In the genomic region with DNA sequence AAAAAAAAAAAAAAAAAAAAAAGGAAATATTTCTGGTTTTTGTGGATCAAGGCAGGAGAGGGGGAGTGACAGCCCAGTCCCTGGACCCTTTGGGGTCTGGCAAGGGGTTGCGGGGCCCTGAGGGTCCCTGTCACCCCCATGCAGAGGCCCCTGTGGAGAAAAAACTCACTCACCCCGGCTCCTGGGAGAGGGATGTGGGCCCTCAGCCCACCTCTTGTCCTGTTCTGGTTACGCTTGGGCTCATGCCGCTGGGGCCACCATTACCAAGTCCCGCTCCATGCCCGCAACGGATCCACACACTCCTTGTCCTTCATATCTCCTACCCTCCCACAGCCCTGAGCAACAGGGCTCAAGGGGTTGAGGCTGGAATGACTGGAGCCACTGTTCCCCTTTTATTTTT, we compare ENCODE assay signal across 2 cellular contexts.
TF ChIP-seq lines count a peak whose summit lies in the region.

No MANE protein-coding gene starts in this region.

TF ChIP-seq in HCT116, 20 proteins besides CTCF, POLR2A, EP300 and RAD21:
- no peak for TF ChIP-seq EZH2 (IDR thresholded peaks at IDR 0.05)
- no peak for TF ChIP-seq EGR1 (IDR thresholded peaks at IDR 0.05; ENCODE audit: low read depth)
- no peak for TF ChIP-seq YY1 (IDR thresholded peaks at IDR 0.05; ENCODE audit: extremely low read depth, insufficient replicate concordance, low read depth, low read length)
- TF ChIP-seq SP1 (IDR thresholded peaks at IDR 0.05; ENCODE audit: low read depth), result no peak
- no peak for TF ChIP-seq SIN3A (IDR thresholded peaks at IDR 0.05; ENCODE audit: low read depth)
- TF ChIP-seq, protein P1, sequence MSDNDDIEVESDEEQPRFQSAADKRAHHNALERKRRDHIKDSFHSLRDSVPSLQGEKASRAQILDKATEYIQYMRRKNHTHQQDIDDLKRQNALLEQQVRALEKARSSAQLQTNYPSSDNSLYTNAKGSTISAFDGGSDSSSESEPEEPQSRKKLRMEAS (IDR thresholded peaks at IDR 0.05), result no peak
- TF ChIP-seq ZNF274 (IDR thresholded peaks at IDR 0.05; ENCODE audit: low read depth, low read length), result no peak
- TF ChIP-seq POLR2AphosphoS5 (IDR thresholded peaks at IDR 0.05; ENCODE audit: low read depth, low read length), result no peak
- no peak for TF ChIP-seq TCF7L2 (IDR thresholded peaks at IDR 0.05; ENCODE audit: borderline replicate concordance, extremely low read depth, insufficient read depth, insufficient read length)
- TF ChIP-seq ZFX (IDR thresholded peaks at IDR 0.05), result no peak
- TF ChIP-seq, protein P2, sequence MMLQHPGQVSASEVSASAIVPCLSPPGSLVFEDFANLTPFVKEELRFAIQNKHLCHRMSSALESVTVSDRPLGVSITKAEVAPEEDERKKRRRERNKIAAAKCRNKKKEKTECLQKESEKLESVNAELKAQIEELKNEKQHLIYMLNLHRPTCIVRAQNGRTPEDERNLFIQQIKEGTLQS (IDR thresholded peaks at IDR 0.05), result no peak
- TF ChIP-seq FOSL1 (IDR thresholded peaks at IDR 0.05; ENCODE audit: low read depth), result no peak
- no peak for TF ChIP-seq CEBPB (IDR thresholded peaks at IDR 0.05; ENCODE audit: low read depth)
- TF ChIP-seq JUND (IDR thresholded peaks at IDR 0.05), result no peak
- TF ChIP-seq EZH2phosphoT487 (IDR thresholded peaks at IDR 0.05; ENCODE audit: borderline replicate concordance), result no peak
- TF ChIP-seq, protein P3, sequence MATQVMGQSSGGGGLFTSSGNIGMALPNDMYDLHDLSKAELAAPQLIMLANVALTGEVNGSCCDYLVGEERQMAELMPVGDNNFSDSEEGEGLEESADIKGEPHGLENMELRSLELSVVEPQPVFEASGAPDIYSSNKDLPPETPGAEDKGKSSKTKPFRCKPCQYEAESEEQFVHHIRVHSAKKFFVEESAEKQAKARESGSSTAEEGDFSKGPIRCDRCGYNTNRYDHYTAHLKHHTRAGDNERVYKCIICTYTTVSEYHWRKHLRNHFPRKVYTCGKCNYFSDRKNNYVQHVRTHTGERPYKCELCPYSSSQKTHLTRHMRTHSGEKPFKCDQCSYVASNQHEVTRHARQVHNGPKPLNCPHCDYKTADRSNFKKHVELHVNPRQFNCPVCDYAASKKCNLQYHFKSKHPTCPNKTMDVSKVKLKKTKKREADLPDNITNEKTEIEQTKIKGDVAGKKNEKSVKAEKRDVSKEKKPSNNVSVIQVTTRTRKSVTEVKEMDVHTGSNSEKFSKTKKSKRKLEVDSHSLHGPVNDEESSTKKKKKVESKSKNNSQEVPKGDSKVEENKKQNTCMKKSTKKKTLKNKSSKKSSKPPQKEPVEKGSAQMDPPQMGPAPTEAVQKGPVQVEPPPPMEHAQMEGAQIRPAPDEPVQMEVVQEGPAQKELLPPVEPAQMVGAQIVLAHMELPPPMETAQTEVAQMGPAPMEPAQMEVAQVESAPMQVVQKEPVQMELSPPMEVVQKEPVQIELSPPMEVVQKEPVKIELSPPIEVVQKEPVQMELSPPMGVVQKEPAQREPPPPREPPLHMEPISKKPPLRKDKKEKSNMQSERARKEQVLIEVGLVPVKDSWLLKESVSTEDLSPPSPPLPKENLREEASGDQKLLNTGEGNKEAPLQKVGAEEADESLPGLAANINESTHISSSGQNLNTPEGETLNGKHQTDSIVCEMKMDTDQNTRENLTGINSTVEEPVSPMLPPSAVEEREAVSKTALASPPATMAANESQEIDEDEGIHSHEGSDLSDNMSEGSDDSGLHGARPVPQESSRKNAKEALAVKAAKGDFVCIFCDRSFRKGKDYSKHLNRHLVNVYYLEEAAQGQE (IDR thresholded peaks at IDR 0.05; ENCODE audit: low read depth), result no peak
- TF ChIP-seq ELF1 (IDR thresholded peaks at IDR 0.05; ENCODE audit: borderline replicate concordance, low read depth), result no peak
- TF ChIP-seq, protein P4, sequence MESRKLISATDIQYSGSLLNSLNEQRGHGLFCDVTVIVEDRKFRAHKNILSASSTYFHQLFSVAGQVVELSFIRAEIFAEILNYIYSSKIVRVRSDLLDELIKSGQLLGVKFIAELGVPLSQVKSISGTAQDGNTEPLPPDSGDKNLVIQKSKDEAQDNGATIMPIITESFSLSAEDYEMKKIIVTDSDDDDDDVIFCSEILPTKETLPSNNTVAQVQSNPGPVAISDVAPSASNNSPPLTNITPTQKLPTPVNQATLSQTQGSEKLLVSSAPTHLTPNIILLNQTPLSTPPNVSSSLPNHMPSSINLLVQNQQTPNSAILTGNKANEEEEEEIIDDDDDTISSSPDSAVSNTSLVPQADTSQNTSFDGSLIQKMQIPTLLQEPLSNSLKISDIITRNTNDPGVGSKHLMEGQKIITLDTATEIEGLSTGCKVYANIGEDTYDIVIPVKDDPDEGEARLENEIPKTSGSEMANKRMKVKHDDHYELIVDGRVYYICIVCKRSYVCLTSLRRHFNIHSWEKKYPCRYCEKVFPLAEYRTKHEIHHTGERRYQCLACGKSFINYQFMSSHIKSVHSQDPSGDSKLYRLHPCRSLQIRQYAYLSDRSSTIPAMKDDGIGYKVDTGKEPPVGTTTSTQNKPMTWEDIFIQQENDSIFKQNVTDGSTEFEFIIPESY (IDR thresholded peaks at IDR 0.05; ENCODE audit: extremely low read depth, insufficient replicate concordance, low read length), result no peak
- TF ChIP-seq CBX3 (IDR thresholded peaks at IDR 0.05; ENCODE audit: low read depth), result no peak
- TF ChIP-seq SRF (IDR thresholded peaks at IDR 0.05; ENCODE audit: low read depth), result no peak
TF ChIP-seq in HCT116: peak in this region for 0.

TF ChIP-seq in HepG2, 621 proteins besides CTCF, POLR2A, EP300 and RAD21:
- TF ChIP-seq MYNN (CRISPR knock-in tag; IDR thresholded peaks at IDR 0.05; ENCODE audit: low read depth), result no peak
- TF ChIP-seq ZNF230 (CRISPR knock-in tag; IDR thresholded peaks at IDR 0.05), result no peak
- no peak for TF ChIP-seq MATR3 (CRISPR knock-in tag; IDR thresholded peaks at IDR 0.05)
- no peak for TF ChIP-seq HOMEZ (CRISPR knock-in tag; IDR thresholded peaks at IDR 0.05; ENCODE audit: low read depth)
- TF ChIP-seq PCBP2 (optimal IDR thresholded peaks at IDR 0.05; ENCODE audit: low read depth, low read length, poor library complexity, severe bottlenecking), result no peak
- TF ChIP-seq BATF2 (CRISPR knock-in tag; IDR thresholded peaks at IDR 0.05), result no peak
- TF ChIP-seq KAT7 (CRISPR knock-in tag; IDR thresholded peaks at IDR 0.05; ENCODE audit: borderline replicate concordance), result no peak
- no peak for TF ChIP-seq CBX2 (IDR thresholded peaks at IDR 0.05; ENCODE audit: low read depth, low read length)
- no peak for TF ChIP-seq CBX2 (CRISPR knock-in tag; IDR thresholded peaks at IDR 0.05; ENCODE audit: low read depth)
- TF ChIP-seq NR3C1 (CRISPR knock-in tag; IDR thresholded peaks at IDR 0.05), result no peak
- no peak for TF ChIP-seq POLR2G (IDR thresholded peaks at IDR 0.05; ENCODE audit: low read depth, low read length)
- TF ChIP-seq RFX5 (IDR thresholded peaks at IDR 0.05; ENCODE audit: low read depth, low read length), result no peak
- TF ChIP-seq FOXO1 (CRISPR knock-in tag; IDR thresholded peaks at IDR 0.05), result no peak
- no peak for TF ChIP-seq ZBTB46 (CRISPR knock-in tag; IDR thresholded peaks at IDR 0.05; ENCODE audit: borderline replicate concordance)
- TF ChIP-seq ZNF83 (CRISPR knock-in tag; IDR thresholded peaks at IDR 0.05; ENCODE audit: borderline replicate concordance), result no peak
- TF ChIP-seq RFX3 (CRISPR knock-in tag; IDR thresholded peaks at IDR 0.05), result no peak
- TF ChIP-seq HMGXB4 (CRISPR knock-in tag; IDR thresholded peaks at IDR 0.05; ENCODE audit: borderline replicate concordance in 1 of 2, low read depth in 1 of 2), result no peak
TF ChIP-seq in HepG2: peak in this region for 0.
